Comparison of ENCODE assay signal across 8 cellular contexts in the genomic region with DNA sequence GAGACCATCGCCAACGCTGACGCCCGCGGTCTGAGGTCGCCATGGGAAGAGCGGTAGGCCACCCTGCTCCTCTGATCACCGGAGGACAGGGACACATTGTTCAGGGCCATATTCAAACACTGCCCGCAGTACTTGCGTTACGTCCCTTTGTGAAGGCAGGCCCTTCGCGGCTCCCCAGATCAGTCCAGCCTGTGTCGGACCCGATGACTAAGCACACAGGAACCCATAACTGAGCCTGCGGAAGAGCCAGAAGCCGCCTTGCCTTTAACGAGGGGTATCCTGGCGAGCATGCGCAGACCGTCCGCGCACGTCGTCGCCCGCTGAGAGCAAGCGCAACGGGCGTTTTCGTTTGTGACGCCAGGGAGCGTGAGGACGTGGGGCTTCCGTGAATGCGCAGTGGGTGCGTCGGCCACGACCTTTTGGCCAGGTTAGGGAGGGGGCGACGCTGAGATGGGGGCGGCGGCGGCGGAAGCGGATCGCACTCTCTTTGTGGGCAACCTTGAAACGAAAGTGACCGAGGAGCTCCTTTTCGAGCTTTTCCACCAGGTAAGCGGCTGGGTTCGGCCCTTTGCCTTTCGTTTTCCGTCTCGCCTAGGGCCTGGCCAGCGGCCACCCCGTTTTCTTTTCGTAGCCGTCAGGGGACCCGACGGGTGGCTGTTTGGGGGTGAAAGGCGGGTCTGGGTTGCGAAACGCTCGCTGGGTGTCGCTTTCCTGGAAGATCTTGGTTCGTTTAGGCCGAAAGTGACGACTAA. TPM values are rescaled to one million over a fixed set of nuclear protein-coding genes. Genes with fewer than 3 reads are reported as not detected.
DNase-seq lines count a peak whose midpoint lies in the region; ATAC-seq and FAIRE-seq lines count a peak whose summit lies in the region.

A gene with protein sequence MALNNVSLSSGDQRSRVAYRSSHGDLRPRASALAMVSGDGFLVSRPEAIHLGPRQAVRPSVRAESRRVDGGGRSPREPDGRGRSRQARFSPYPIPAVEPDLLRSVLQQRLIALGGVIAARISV (minus strand): TSS at position 290 of the 752 bp plus-strand sequence. CDS start 180 bp downstream, at position 110.
A gene with protein sequence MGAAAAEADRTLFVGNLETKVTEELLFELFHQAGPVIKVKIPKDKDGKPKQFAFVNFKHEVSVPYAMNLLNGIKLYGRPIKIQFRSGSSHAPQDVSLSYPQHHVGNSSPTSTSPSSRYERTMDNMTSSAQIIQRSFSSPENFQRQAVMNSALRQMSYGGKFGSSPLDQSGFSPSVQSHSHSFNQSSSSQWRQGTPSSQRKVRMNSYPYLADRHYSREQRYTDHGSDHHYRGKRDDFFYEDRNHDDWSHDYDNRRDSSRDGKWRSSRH (plus strand): TSS at position 445 of the 752 bp plus-strand sequence. CDS start 6 bp downstream, at position 451.

- WGBS in mesodermal cell (ENCODE audit: insufficient coverage in 2 of 2), 2 experiments = 0 to 1% methylated on average over 63 to 64 of the region's 69 CpGs

- peak; percentile 99 for FAIRE-seq in HTR-8/SVneo (lab: Jason Lieb, UNC)
- peak; percentile 93 for FAIRE-seq in endometrium (lab: Jason Lieb, UNC)

- DNase-seq in Caki2 (ENCODE audit: low read depth) (peak; percentile 94), HTR-8/SVneo (ENCODE audit: insufficient read length, low spot score) (peak; percentile 93), NOMO-1 treated with dmso at 0.1 percent for 144 hours (lab: John Stamatoyannopoulos, UW; ENCODE audit: unreplicated experiment) (peak; percentile 92)
- peak; percentile 97 for DNase-seq in activated CD8-positive, alpha-beta memory T cell treated with anti-CD3 and anti-CD28 coated beads, Interleukin-2, amount 50 U/mL, for 24 hours (ENCODE audit: extremely low read depth)
- peak; percentile 97 to 98 for DNase-seq in stimulated activated CD8-positive, alpha-beta memory T cell treated with anti-CD3 and anti-CD28 coated beads, Interleukin-15, amount 100 ng/mL, for 4 hours (ENCODE audit: low read depth in 2 of 2)

- peaks cover 20% of the 10 kb centered on the region for H3K36me3 ChIP-seq in mesodermal cell (ENCODE audit: control insufficient read depth, insufficient read depth, low read length)

- in situ Hi-C loops in Caki2 (cut with HindIII; ENCODE audit: low pct_unique_long_range_greater_than_20kb, low sequenced_read_pairs) = no loop called here

- H3K4me1 ChIP-seq in mesodermal cell (ENCODE audit: control insufficient read depth, insufficient read depth, low read length, poor library complexity, severe bottlenecking) = peaks cover 12% of the 10 kb centered on the region

- peak; percentile 92 for ATAC-seq in GM21367 (IDR thresholded peaks at IDR 0.05; ENCODE audit: unreplicated experiment)

- H3K9me3 ChIP-seq in mesodermal cell (ENCODE audit: control insufficient read depth, low read length) = no peaks in the 10 kb centered on the region

- peak within 1 kb of the TSS; percentile 84 for H3K4me3 ChIP-seq in mesodermal cell (ENCODE audit: extremely low read depth, insufficient read depth, low read length, poor library complexity, severe bottlenecking)

- H3K27ac ChIP-seq in mesodermal cell (ENCODE audit: low read depth, low read length, severe bottlenecking) = peak within 1 kb of the TSS; percentile 100

RNA-seq across cellular contexts. Expression of the first gene that starts in this region (rescaled TPM):
- 0.81 and 2.3 TPM in 2 replicates for total RNA-seq in Caki2 (2014; rRNA removed; shearing (Covaris generic); ENCODE audit: low replicate concordance)
- 3.9 TPM for polyA plus RNA-seq in mesodermal cell (2013, experiment 1 of 2)
- 4.7 TPM for polyA plus RNA-seq in mesodermal cell (2013, experiment 2 of 2)

RNA-seq across cellular contexts. Expression of the second gene that starts in this region (rescaled TPM):
- 15.6 and 20.4 TPM in 2 replicates for total RNA-seq in Caki2 (2014; rRNA removed; shearing (Covaris generic); ENCODE audit: low replicate concordance)
- polyA plus RNA-seq in mesodermal cell (2013, experiment 1 of 2) = 43.4 TPM
- polyA plus RNA-seq in mesodermal cell (2013, experiment 2 of 2) = 62.9 TPM

Comparison
In these comparisons a context has a peak if more than half of its experiments do, and no peak if none do; other contexts are left out.
1. Peak in every context shown above with its lines: DNase-seq, ATAC-seq, H3K4me3 ChIP-seq and H3K27ac ChIP-seq.